9 cellular contexts compared by ENCODE assay signal in the genomic region with DNA sequence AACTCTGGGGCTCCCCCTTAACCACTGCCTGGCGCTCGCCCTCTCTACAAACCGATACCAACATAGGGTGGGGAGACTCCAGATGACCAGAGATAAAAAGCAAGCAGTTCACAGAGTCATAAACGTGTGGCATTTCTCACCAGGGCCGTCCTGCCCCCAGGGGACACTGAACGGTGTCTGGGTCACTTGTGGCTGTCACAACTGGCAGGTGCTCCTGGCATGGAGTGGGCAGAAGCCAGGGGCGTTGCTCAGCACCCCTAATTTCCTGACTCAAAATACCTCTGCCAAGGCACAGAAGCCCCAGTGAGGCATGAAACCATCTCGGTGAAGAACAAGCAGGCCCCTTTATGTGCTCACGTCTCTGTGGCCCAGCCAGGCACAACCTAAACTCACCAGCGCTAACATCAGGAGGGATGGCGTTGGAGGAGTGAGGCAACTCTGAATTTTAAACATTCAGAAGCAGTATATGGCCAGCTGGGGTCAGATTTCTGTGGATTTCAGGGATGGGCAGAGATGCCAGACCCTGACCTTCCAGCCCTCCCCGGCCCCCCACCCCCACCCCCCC. TPM values are rescaled to one million over a fixed set of nuclear protein-coding genes. Genes with fewer than 3 reads are reported as not detected.
DNase-seq lines count a peak whose midpoint lies in the region; ATAC-seq, FAIRE-seq and TF ChIP-seq lines count a peak whose summit lies in the region.
"Had no signal": no experiment of that assay in that cellular context is flagged by ENCODE, and none has a peak within 500 bp of the region (broad histone marks: within the 10 kb centered on the region; RNA-seq: fewer than 3 reads in every experiment).

No MANE protein-coding gene starts in this region.

- TF ChIP-seq POLR2A in GM12878 (IDR thresholded peaks at IDR 0.05; ENCODE audit: low read depth, low read length): peak; percentile 40; the same call in 1 of the 2 replicates

- no peak for TF ChIP-seq RAD21 in GM12878 (IDR thresholded peaks at IDR 0.05; ENCODE audit: insufficient read depth, low read depth, low read length)

- SMC1A ChIA-PET in GM12878 (lab: Charles Lee; ENCODE audit: uncharacterized antibody, unreplicated experiment): interaction anchor here (1.5 kb wide), 1 partner anchor 8 kb away, joined by 5 read pairs; no protein-coding TSS in a partner anchor

- CTCF ChIA-PET in AG04450 (lab: Charles Lee): interaction anchor here (0.5 to 1.1 kb wide), 2 partner anchors 33 to 47 kb away, joined by 3 to 4 read pairs; no protein-coding TSS in a partner anchor
- CTCF ChIA-PET in GM12878 (lab: Yijun Ruan, JAX): interaction anchor here (0.6 to 3.8 kb wide), 6 partner anchors 10 to 256 kb away, joined by 3 to 22 read pairs (median 4); a partner anchor contains a TSS
- CTCF ChIA-PET in naive thymus-derived CD4-positive, alpha-beta T cell (lab: Charles Lee): interaction anchor here (3.3 kb wide), 1 partner anchor 10 kb away, joined by 22 read pairs; no protein-coding TSS in a partner anchor

- in situ Hi-C loops in GM12878 (cut with MboI): no loop called here

- peak overlapping the region; percentile 62 for H3K4me2 ChIP-seq in GM12878 (ENCODE audit: control insufficient read depth, insufficient read depth)

- H3K27ac ChIP-seq in AG04450 (ENCODE audit: low read depth, low read length): no peak overlapping the region
- H3K27ac ChIP-seq in GM12878 (ENCODE audit: control insufficient read depth, insufficient read depth): peak overlapping the region; percentile 31
- H3K27ac ChIP-seq in naive thymus-derived CD4-positive, alpha-beta T cell (ENCODE audit: low read depth, low read length): no peak overlapping the region

- H3K79me2 ChIP-seq in GM12878 (ENCODE audit: control insufficient read depth, insufficient read depth, low read length): peaks cover 30% of the 10 kb centered on the region

- H3K4me1 ChIP-seq in GM12878 (ENCODE audit: control insufficient read depth, insufficient read depth, low read length): no peaks in the 10 kb centered on the region; the same call in 1 of the 2 replicates
- H3K4me1 ChIP-seq in naive thymus-derived CD4-positive, alpha-beta T cell (ENCODE audit: control insufficient read depth in 2 of 2, insufficient read depth in 2 of 2, low read length in 2 of 2): peaks cover 0 to 9% of the 10 kb centered on the region in 2 donors

- ATAC-seq in GM12878 (peak; percentile 72), GM21737 (IDR thresholded peaks at IDR 0.05; ENCODE audit: unreplicated experiment) (no peak), GM18870 (IDR thresholded peaks at IDR 0.05; ENCODE audit: unreplicated experiment) (no peak), GM19328 (IDR thresholded peaks at IDR 0.05; ENCODE audit: unreplicated experiment) (no peak)
- ATAC-seq in naive thymus-derived CD4-positive, alpha-beta T cell: no peak

- H3K4me3 Mint-ChIP-seq in naive thymus-derived CD4-positive, alpha-beta T cell: peak overlapping the region; percentile 32 to 97 (median 81)

- no peak overlapping the region for H3K9ac ChIP-seq in GM12878 (ENCODE audit: control insufficient read depth, insufficient read depth, low read length)

- WGBS in GM12878 (ENCODE audit: insufficient coverage, insufficient replicate concordance, low lambda C conversion rate, missing lambda C conversion rate): 2% methylated on average over 12 of the region's 12 CpGs

- no peaks in the 10 kb centered on the region for H3K36me3 ChIP-seq in GM12878 (ENCODE audit: control insufficient read depth in 2 of 2, insufficient read depth in 2 of 2, low read length in 1 of 2)
- H3K36me3 ChIP-seq in naive thymus-derived CD4-positive, alpha-beta T cell (ENCODE audit: control insufficient read depth in 2 of 3, insufficient read depth in 3 of 3, low read length in 3 of 3): peaks cover 0 to 4% (median 0%) of the 10 kb centered on the region in 3 experiments

- no peaks in the 10 kb centered on the region for H3K9me3 Mint-ChIP-seq in naive thymus-derived CD4-positive, alpha-beta T cell

- no peaks in the 10 kb centered on the region for H3K27me3 Mint-ChIP-seq in naive thymus-derived CD4-positive, alpha-beta T cell

- no peaks in the 10 kb centered on the region; the same call in 1 of the 2 replicates for H3K9me3 ChIP-seq in AG04450 (ENCODE audit: control insufficient read depth, insufficient read depth, low read length)
- no peaks in the 10 kb centered on the region for H3K9me3 ChIP-seq in GM12878 (replicated peaks; ENCODE audit: control insufficient read depth, insufficient read depth, low read length)
- no peaks in the 10 kb centered on the region for H3K9me3 ChIP-seq in naive thymus-derived CD4-positive, alpha-beta T cell (ENCODE audit: control insufficient read depth in 2 of 3, low read length in 3 of 3)

- H3K27me3 ChIP-seq in AG04450 (ENCODE audit: control insufficient read depth, insufficient read depth, low read length): no peaks in the 10 kb centered on the region
- H3K27me3 ChIP-seq in GM12878 (replicated peaks in 1 of 2; ENCODE audit: control insufficient read depth in 2 of 2, insufficient read depth in 2 of 2, low read length in 1 of 2): no peaks in the 10 kb centered on the region
- H3K27me3 ChIP-seq in naive thymus-derived CD4-positive, alpha-beta T cell (ENCODE audit: control insufficient read depth in 2 of 2, insufficient read depth in 2 of 2, low read length in 2 of 2): no peaks in the 10 kb centered on the region

- DNase-seq in AG04450 (ENCODE audit: low read depth, low spot score) (no peak), GM20000 (ENCODE audit: low spot score) (peak; percentile 67), GM12878 (ENCODE audit: low read depth, low spot score) (no peak), germinal center (ENCODE audit: low spot score) (no peak)
- no peak for DNase-seq in naive thymus-derived CD4-positive, alpha-beta T cell
- DNase-seq: NCI-H2227 treated with DMSO at 0.1 percent for 48 hours had no signal

- H2AFZ ChIP-seq in GM12878 (ENCODE audit: control insufficient read depth, low read depth, low read length): no peak overlapping the region; the same call in 1 of the 2 replicates

- H4K20me1 ChIP-seq in GM12878 (ENCODE audit: control insufficient read depth, insufficient read depth): no peaks in the 10 kb centered on the region

- peaks cover 6 to 41% (median 27%) of the 10 kb centered on the region in 7 donors for H3K4me1 Mint-ChIP-seq in naive thymus-derived CD4-positive, alpha-beta T cell

- intact Hi-C loops in GM12878 (cut with micrococcal nuclease; ENCODE audit: unreplicated experiment): no loop called here
- intact Hi-C loops in naive thymus-derived CD4-positive, alpha-beta T cell (cut with micrococcal nuclease): no loop called here

- RAD21 ChIA-PET in GM12878 (lab: Charles Lee; ENCODE audit: unreplicated experiment): interaction anchor here (0.6 to 1.9 kb wide), 5 partner anchors 10 to 64 kb away, joined by 3 to 6 read pairs (median 4); a partner anchor contains a TSS

- peak; percentile 84 for FAIRE-seq in GM12878 (lab: Jason Lieb, UNC)

- H3K4me3 ChIP-seq in AG04450 (ENCODE audit: low read depth, low read length) (peak overlapping the region; percentile 80), GM12878 (peak overlapping the region; percentile 31; the same call in 1 of the 2 replicates)
- no peak overlapping the region for H3K4me3 ChIP-seq in naive thymus-derived CD4-positive, alpha-beta T cell (ENCODE audit: low read length)

- H3K27ac Mint-ChIP-seq in naive thymus-derived CD4-positive, alpha-beta T cell: peak overlapping the region in 7 of 9 donors; percentile 31 to 86 (median 56)

- POLR2A ChIA-PET in AG04450 (lab: Yijun Ruan, JAX): no interaction called here
- POLR2A ChIA-PET in GM12878 (lab: Charles Lee): interaction anchor here (1.6 to 3.4 kb wide), 2 partner anchors 10 to 31 kb away, joined by 5 to 13 read pairs; no protein-coding TSS in a partner anchor
- POLR2A ChIA-PET in naive thymus-derived CD4-positive, alpha-beta T cell (lab: Charles Lee): interaction anchor here (5.8 kb wide), 1 partner anchor 10 kb away, joined by 79 read pairs; no protein-coding TSS in a partner anchor

- H3K36me3 Mint-ChIP-seq in naive thymus-derived CD4-positive, alpha-beta T cell: no peaks in the 10 kb centered on the region

- no peak for TF ChIP-seq EP300 in GM12878 (IDR thresholded peaks at IDR 0.05; ENCODE audit: borderline replicate concordance in 1 of 2, control insufficient read depth in 1 of 2, low read depth in 2 of 2, low read length in 2 of 2)

- TF ChIP-seq CTCF in AG04450 (IDR thresholded peaks at IDR 0.05; ENCODE audit: low read depth, low read length) (no peak), GM20000 (IDR thresholded peaks at IDR 0.05; ENCODE audit: extremely low read depth, missing control alignments) (no peak), GM12878 (IDR thresholded peaks at IDR 0.05 in 2 of 3, conservative IDR thresholded peaks at IDR 0.05 in 1 of 3; ENCODE audit: control insufficient read depth in 2 of 3, extremely low read depth in 1 of 3, insufficient read depth in 1 of 3, low read depth in 3 of 3, low read length in 3 of 3) (no peak)

- TSS peak; percentile 67 for BruUV-seq in GM12878 (replicated peaks; lab: Mats Ljungman, UMichigan)

RNA-seq across cellular contexts. Expression of a gene that starts 1.8 kb away (rescaled TPM):
- polyA plus RNA-seq in AG04450 (2011; rRNA removed) (10.3 and 17.2 TPM in 2 replicates), GM12878 (2011; rRNA removed) (0.84 and 2.3 TPM in 2 replicates), GM12878 (2014; fragmentation: Illumina TruSeq; extraction: Trizol) (2.4 and 4.6 TPM in 2 replicates), GM12878 (2014; fragmentation: Nextera tagmentation; extraction: Ambion mirVana) (under 1 TPM; 0.39 to 0.46 TPM), GM12878 (2014; rRNA removed) (9.3 and 12.6 TPM in 2 replicates), GM12878 (2016; fragmentation: Nextera tagmentation; extraction: Ambion mirVana) (10 to 100 TPM in 1 of 2 experiments, 1 to 10 TPM in 1; 7.8 to 10.3 TPM)
- 30.0 and 51.9 TPM in 2 replicates for polyA minus RNA-seq in AG04450 (2011; rRNA and poly(A)+ RNA removed)
- 29.0 and 34.7 TPM in 2 replicates for total RNA-seq in GM12878 (2013; cell fraction: nucleolus; rRNA removed)
- total RNA-seq in GM12878 (2014; rRNA removed) (4.5 and 6.0 TPM in 2 replicates), GM12878 (2014; rRNA removed; fragmentation: Illumina TruSeq; extraction: Trizol) (2.2 TPM in 2 replicates), GM12878 (2021) (19.0 and 19.6 TPM in 2 replicates)
- polyA plus RNA-seq in GM12878 (2011; ENCODE audit: low read depth): 3.4 TPM
- polyA plus RNA-seq in GM12878 (2011; cell fraction: cytosol; rRNA removed): 3.4 and 3.6 TPM in 2 replicates
- polyA plus RNA-seq in GM12878 (2011; cell fraction: nucleus; rRNA removed): 11.7 and 16.6 TPM in 2 replicates
- polyA plus RNA-seq in GM12878 (2012): 12.8 and 13.0 TPM in 2 replicates
- polyA minus RNA-seq in GM12878 (2011; rRNA and poly(A)+ RNA removed): 9.1 and 10.3 TPM in 2 replicates
- 7.8 and 10.0 TPM in 2 replicates for polyA minus RNA-seq in GM12878 (2011; cell fraction: cytosol; rRNA and poly(A)+ RNA removed)
- 4.5 and 9.2 TPM in 2 replicates for polyA minus RNA-seq in GM12878 (2011; cell fraction: nucleus; rRNA and poly(A)+ RNA removed)
- 10 to 100 TPM; 21.5 to 32.4 (median 30.7) TPM for total RNA-seq in naive thymus-derived CD4-positive, alpha-beta T cell
- 10 to 100 TPM in 1 of 2 donors, 1 to 10 TPM in 1; 6.8 to 17.8 TPM for polyA plus RNA-seq in naive thymus-derived CD4-positive, alpha-beta T cell

RNA-seq across cellular contexts. Expression of a gene that starts 9.7 kb away (rescaled TPM):
- polyA plus RNA-seq in AG04450 (2011; rRNA removed): not detected in 2 replicates
- not detected in 2 replicates for polyA minus RNA-seq in AG04450 (2011; rRNA and poly(A)+ RNA removed)
- not detected in 2 replicates for total RNA-seq in GM12878 (2013; cell fraction: nucleolus; rRNA removed)
- total RNA-seq in GM12878 (2014; rRNA removed): not detected in 2 replicates
- total RNA-seq in GM12878 (2014; rRNA removed; fragmentation: Illumina TruSeq; extraction: Trizol): not detected in 2 replicates
- total RNA-seq in GM12878 (2021): 0.16 and 0.41 TPM in 2 replicates
- polyA plus RNA-seq in GM12878 (2011; ENCODE audit: low read depth): not detected
- polyA plus RNA-seq in GM12878 (2011; rRNA removed): 0.06 and 0.18 TPM in 2 replicates
- 0.07 and 0.12 TPM in 2 replicates for polyA plus RNA-seq in GM12878 (2011; cell fraction: cytosol; rRNA removed)
- polyA plus RNA-seq in GM12878 (2011; cell fraction: nucleus; rRNA removed): 0.19 and 0.51 TPM in 2 replicates
- 0.18 TPM in 1 of 2 replicates, not detected in the other for polyA plus RNA-seq in GM12878 (2012)
- not detected in 2 replicates for polyA plus RNA-seq in GM12878 (2014; fragmentation: Illumina TruSeq; extraction: Trizol)
- not detected for polyA plus RNA-seq in GM12878 (2014; fragmentation: Nextera tagmentation; extraction: Ambion mirVana)
- polyA plus RNA-seq in GM12878 (2014; rRNA removed): 0.03 and 0.04 TPM in 2 replicates
- 1 to 10 TPM in 1 of 2 experiments, not detected in 1; 1.2 TPM for polyA plus RNA-seq in GM12878 (2016; fragmentation: Nextera tagmentation; extraction: Ambion mirVana)
- 0.05 TPM in 1 of 2 replicates, not detected in the other for polyA minus RNA-seq in GM12878 (2011; rRNA and poly(A)+ RNA removed)
- 0.80 TPM in 1 of 2 replicates, not detected in the other for polyA minus RNA-seq in GM12878 (2011; cell fraction: cytosol; rRNA and poly(A)+ RNA removed)
- polyA minus RNA-seq in GM12878 (2011; cell fraction: nucleus; rRNA and poly(A)+ RNA removed): 0.48 TPM in 1 of 2 replicates, not detected in the other
- 10 to 100 TPM in 4 of 5 experiments, 1 to 10 TPM in 1; 1.2 to 20.1 (median 16.8) TPM for total RNA-seq in naive thymus-derived CD4-positive, alpha-beta T cell
- polyA plus RNA-seq in naive thymus-derived CD4-positive, alpha-beta T cell: 10 to 100 TPM; 14.0 to 16.1 TPM

Comparison
In these comparisons a context has a peak if more than half of its experiments do, and no peak if none do; other contexts are left out.
1. RNA of a gene that starts 9.7 kb away (polyA plus RNA-seq): 14.0 to 16.1 TPM in naive thymus-derived CD4-positive, alpha-beta T cell; 0.03 to 1.2 TPM in GM12878 and not detected in AG04450; every median in the first group is over 4 times any median in the second.